ENCODE assay signal across 25 cellular contexts in the genomic region with DNA sequence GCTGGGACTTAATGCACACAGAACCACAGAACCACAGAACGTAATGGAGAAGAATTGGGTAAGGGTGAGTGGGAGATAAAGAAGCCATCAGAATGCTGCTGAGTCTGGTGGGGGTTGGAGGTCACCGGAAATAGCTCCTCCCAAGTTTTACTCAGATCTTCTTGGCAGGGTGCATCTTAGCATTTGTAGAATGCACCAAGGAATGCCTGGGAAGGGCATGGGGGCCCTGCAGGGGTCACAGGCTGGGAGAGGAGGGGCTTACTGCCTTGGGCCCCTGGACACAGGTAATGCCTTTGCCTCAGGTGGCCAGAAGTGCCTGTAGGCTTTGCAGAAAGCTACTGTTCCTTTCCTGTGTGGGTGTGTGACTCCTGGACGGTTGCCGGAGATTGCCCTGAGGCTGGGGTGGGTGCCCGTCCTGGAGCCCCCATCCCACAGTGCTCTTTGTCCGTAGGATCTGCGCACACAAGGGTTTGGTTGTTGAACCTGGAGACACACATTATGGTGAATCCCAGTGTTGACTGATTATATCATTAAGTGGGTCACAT.
"Had no signal": no experiment of that assay in that cellular context is flagged by ENCODE, and none has a peak within 500 bp of the region (broad histone marks: within the 10 kb centered on the region; RNA-seq: fewer than 3 reads in every experiment).

No MANE protein-coding gene starts in this region.

- H3K4me2 ChIP-seq: SK-N-SH had no signal

- H3K4me3 Mint-ChIP-seq: activated CD4-positive, alpha-beta T cell treated with anti-CD3 and anti-CD28 coated beads, Interleukin-2, amount 10 ng/mL, durations not matched to agents 7 days and 5 days; activated CD8-positive, alpha-beta T cell treated with anti-CD3 and anti-CD28 coated beads, Interleukin-2, amount 10 ng/mL, durations not matched to agents 7 days and 5 days; activated naive CD8-positive, alpha-beta T cell; activated T-cell treated with anti-CD3 and anti-CD28 coated beads, Interleukin-2, amount 50 U/mL, for 24 hours; activated T-helper 17 cell treated with anti-CD3 and anti-CD28 coated beads, Interleukin-2, amount 50 U/mL, for 72 hours; mesothelial cell of epicardium; natural killer cell treated with Interleukin-12 subunit alpha and Interleukin-12 subunit beta and Interleukin-15 and Interleukin-18, amount 100 ng/mL, for 72 hours; stimulated activated effector memory CD8-positive, alpha-beta T cell treated with anti-CD3 and anti-CD28 coated beads, Interleukin-12 subunit alpha, Interleukin-12 subunit beta, amount 100 ng/mL, for 72 hours had no signal

- H3K36me3 Mint-ChIP-seq: natural killer cell treated with Interleukin-12 subunit alpha and Interleukin-12 subunit beta and Interleukin-15 and Interleukin-18, amount 100 ng/mL, for 72 hours; stimulated activated effector memory CD8-positive, alpha-beta T cell treated with anti-CD3 and anti-CD28 coated beads, Interleukin-12 subunit alpha, Interleukin-12 subunit beta, amount 100 ng/mL, for 72 hours had no signal

- H3K9ac ChIP-seq: SK-N-SH had no signal

- H3K9me3 ChIP-seq: breast epithelium, gastroesophageal sphincter, left lung, right lobe of liver, SK-N-SH, stomach, suprapubic skin, upper lobe of left lung had no signal

- ATAC-seq: activated CD4-positive, CD25-positive, alpha-beta regulatory T cell treated with anti-CD3 and anti-CD28 coated beads, Interleukin-2, amount 50 U/mL, for 24 hours; activated CD8-positive, alpha-beta T cell treated with anti-CD3 and anti-CD28 coated beads, Interleukin-2, amount 10 ng/mL, durations not matched to agents 7 days and 5 days; activated T-helper 17 cell treated with anti-CD3 and anti-CD28 coated beads, Interleukin-2, amount 50 U/mL, for 72 hours; gastroesophageal sphincter; left lung; natural killer cell treated with Interleukin-12 subunit alpha and Interleukin-12 subunit beta and Interleukin-15 and Interleukin-18, amount 100 ng/mL, for 72 hours; stimulated activated effector memory CD8-positive, alpha-beta T cell treated with anti-CD3 and anti-CD28 coated beads, Interleukin-12 subunit alpha, Interleukin-12 subunit beta, amount 100 ng/mL, for 72 hours had no signal

- H3K36me3 ChIP-seq: breast epithelium, left lung, suprapubic skin had no signal

- H3K4me1 ChIP-seq: breast epithelium, left lung, right lobe of liver, upper lobe of left lung had no signal

- H3K27me3 ChIP-seq: breast epithelium, gastroesophageal sphincter, left lung, right lobe of liver, stomach, suprapubic skin, upper lobe of left lung had no signal

- H3K9me2 ChIP-seq: SK-N-SH had no signal

- H3K4me3 ChIP-seq: breast epithelium, gastroesophageal sphincter, left lung, lung, right lobe of liver, skin epidermis, stomach, suprapubic skin, upper lobe of left lung had no signal

- DNase-seq: activated CD4-positive, alpha-beta T cell treated with anti-CD3 and anti-CD28 coated beads, Interleukin-2, amount 10 ng/mL, durations not matched to agents 7 days and 5 days; activated CD8-positive, alpha-beta T cell treated with anti-CD3 and anti-CD28 coated beads, Interleukin-2, amount 10 ng/mL, durations not matched to agents 7 days and 5 days; activated naive CD4-positive, alpha-beta T cell; activated T-cell treated with anti-CD3 and anti-CD28 coated beads, Interleukin-2, amount 50 U/mL, for 24 hours; amniotic stem cell; cerebellar nuclear complex; cortex of kidney; left lung; SK-N-SH; stimulated activated CD4-positive, alpha-beta T cell treated with anti-CD3 and anti-CD28 coated beads, Interleukin-2, amount 100 ng/mL, for 24 hours; stomach; upper lobe of left lung had no signal

- H3K9me3 Mint-ChIP-seq: activated T-cell treated with anti-CD3 and anti-CD28 coated beads, Interleukin-2, amount 50 U/mL, for 24 hours; activated T-helper 17 cell treated with anti-CD3 and anti-CD28 coated beads, Interleukin-2, amount 50 U/mL, for 72 hours; mesothelial cell of epicardium; natural killer cell treated with Interleukin-12 subunit alpha and Interleukin-12 subunit beta and Interleukin-15 and Interleukin-18, amount 100 ng/mL, for 72 hours; stimulated activated effector memory CD8-positive, alpha-beta T cell treated with anti-CD3 and anti-CD28 coated beads, Interleukin-12 subunit alpha, Interleukin-12 subunit beta, amount 100 ng/mL, for 72 hours had no signal

- H3K27ac Mint-ChIP-seq: activated CD4-positive, alpha-beta T cell treated with anti-CD3 and anti-CD28 coated beads, Interleukin-2, amount 10 ng/mL, durations not matched to agents 7 days and 5 days; activated CD8-positive, alpha-beta T cell treated with anti-CD3 and anti-CD28 coated beads, Interleukin-2, amount 10 ng/mL, durations not matched to agents 7 days and 5 days; activated naive CD8-positive, alpha-beta T cell; activated T-cell treated with anti-CD3 and anti-CD28 coated beads, Interleukin-2, amount 50 U/mL, for 24 hours; activated T-helper 17 cell treated with anti-CD3 and anti-CD28 coated beads, Interleukin-2, amount 50 U/mL, for 72 hours; mesothelial cell of epicardium; natural killer cell treated with Interleukin-12 subunit alpha and Interleukin-12 subunit beta and Interleukin-15 and Interleukin-18, amount 100 ng/mL, for 72 hours; stimulated activated effector memory CD8-positive, alpha-beta T cell treated with anti-CD3 and anti-CD28 coated beads, Interleukin-12 subunit alpha, Interleukin-12 subunit beta, amount 100 ng/mL, for 72 hours had no signal

- H3K4me1 Mint-ChIP-seq: activated CD4-positive, alpha-beta T cell treated with anti-CD3 and anti-CD28 coated beads, Interleukin-2, amount 10 ng/mL, durations not matched to agents 7 days and 5 days; activated T-helper 17 cell treated with anti-CD3 and anti-CD28 coated beads, Interleukin-2, amount 50 U/mL, for 72 hours had no signal

- H3K27me3 Mint-ChIP-seq: activated CD4-positive, alpha-beta T cell treated with anti-CD3 and anti-CD28 coated beads, Interleukin-2, amount 10 ng/mL, durations not matched to agents 7 days and 5 days; activated naive CD8-positive, alpha-beta T cell; activated T-cell treated with anti-CD3 and anti-CD28 coated beads, Interleukin-2, amount 50 U/mL, for 24 hours; activated T-helper 17 cell treated with anti-CD3 and anti-CD28 coated beads, Interleukin-2, amount 50 U/mL, for 72 hours; natural killer cell treated with Interleukin-12 subunit alpha and Interleukin-12 subunit beta and Interleukin-15 and Interleukin-18, amount 100 ng/mL, for 72 hours had no signal

- H3K27ac ChIP-seq: breast epithelium, epithelial cell of prostate, gastroesophageal sphincter, left lung, right lobe of liver, skin epidermis, stomach, suprapubic skin, upper lobe of left lung had no signal
